2 cellular contexts compared by ENCODE assay signal in genomic region chr3:46847744-46848143, GRCh38.
TF ChIP-seq lines count a peak whose summit lies in the region.

No MANE protein-coding gene starts in this region.

TF ChIP-seq in GM23338, 12 proteins besides CTCF, POLR2A, EP300 and RAD21:
- TF ChIP-seq, protein P1, sequence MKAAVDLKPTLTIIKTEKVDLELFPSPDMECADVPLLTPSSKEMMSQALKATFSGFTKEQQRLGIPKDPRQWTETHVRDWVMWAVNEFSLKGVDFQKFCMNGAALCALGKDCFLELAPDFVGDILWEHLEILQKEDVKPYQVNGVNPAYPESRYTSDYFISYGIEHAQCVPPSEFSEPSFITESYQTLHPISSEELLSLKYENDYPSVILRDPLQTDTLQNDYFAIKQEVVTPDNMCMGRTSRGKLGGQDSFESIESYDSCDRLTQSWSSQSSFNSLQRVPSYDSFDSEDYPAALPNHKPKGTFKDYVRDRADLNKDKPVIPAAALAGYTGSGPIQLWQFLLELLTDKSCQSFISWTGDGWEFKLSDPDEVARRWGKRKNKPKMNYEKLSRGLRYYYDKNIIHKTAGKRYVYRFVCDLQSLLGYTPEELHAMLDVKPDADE (IDR thresholded peaks at IDR 0.05) = no peak
- no peak for TF ChIP-seq JUNB (IDR thresholded peaks at IDR 0.05; ENCODE audit: unreplicated experiment)
- TF ChIP-seq STAT1 (IDR thresholded peaks at IDR 0.05; ENCODE audit: unreplicated experiment) = no peak
- no peak for TF ChIP-seq CREB1 (CRISPR knock-in tag; IDR thresholded peaks at IDR 0.05; ENCODE audit: low read depth)
- no peak for TF ChIP-seq ZNF114 (CRISPR knock-in tag; IDR thresholded peaks at IDR 0.05)
- no peak for TF ChIP-seq EZH2phosphoT487 (IDR thresholded peaks at IDR 0.05; ENCODE audit: unreplicated experiment)
- TF ChIP-seq EZH2 (IDR thresholded peaks at IDR 0.05; ENCODE audit: low read depth, unreplicated experiment) = no peak
- no peak for TF ChIP-seq POLR2AphosphoS5 (IDR thresholded peaks at IDR 0.05; ENCODE audit: low read depth)
- TF ChIP-seq NANOG (IDR thresholded peaks at IDR 0.05; ENCODE audit: borderline replicate concordance) = no peak
- TF ChIP-seq ZNF331 (CRISPR knock-in tag; IDR thresholded peaks at IDR 0.05; ENCODE audit: low read depth) = no peak
- TF ChIP-seq, protein P2, sequence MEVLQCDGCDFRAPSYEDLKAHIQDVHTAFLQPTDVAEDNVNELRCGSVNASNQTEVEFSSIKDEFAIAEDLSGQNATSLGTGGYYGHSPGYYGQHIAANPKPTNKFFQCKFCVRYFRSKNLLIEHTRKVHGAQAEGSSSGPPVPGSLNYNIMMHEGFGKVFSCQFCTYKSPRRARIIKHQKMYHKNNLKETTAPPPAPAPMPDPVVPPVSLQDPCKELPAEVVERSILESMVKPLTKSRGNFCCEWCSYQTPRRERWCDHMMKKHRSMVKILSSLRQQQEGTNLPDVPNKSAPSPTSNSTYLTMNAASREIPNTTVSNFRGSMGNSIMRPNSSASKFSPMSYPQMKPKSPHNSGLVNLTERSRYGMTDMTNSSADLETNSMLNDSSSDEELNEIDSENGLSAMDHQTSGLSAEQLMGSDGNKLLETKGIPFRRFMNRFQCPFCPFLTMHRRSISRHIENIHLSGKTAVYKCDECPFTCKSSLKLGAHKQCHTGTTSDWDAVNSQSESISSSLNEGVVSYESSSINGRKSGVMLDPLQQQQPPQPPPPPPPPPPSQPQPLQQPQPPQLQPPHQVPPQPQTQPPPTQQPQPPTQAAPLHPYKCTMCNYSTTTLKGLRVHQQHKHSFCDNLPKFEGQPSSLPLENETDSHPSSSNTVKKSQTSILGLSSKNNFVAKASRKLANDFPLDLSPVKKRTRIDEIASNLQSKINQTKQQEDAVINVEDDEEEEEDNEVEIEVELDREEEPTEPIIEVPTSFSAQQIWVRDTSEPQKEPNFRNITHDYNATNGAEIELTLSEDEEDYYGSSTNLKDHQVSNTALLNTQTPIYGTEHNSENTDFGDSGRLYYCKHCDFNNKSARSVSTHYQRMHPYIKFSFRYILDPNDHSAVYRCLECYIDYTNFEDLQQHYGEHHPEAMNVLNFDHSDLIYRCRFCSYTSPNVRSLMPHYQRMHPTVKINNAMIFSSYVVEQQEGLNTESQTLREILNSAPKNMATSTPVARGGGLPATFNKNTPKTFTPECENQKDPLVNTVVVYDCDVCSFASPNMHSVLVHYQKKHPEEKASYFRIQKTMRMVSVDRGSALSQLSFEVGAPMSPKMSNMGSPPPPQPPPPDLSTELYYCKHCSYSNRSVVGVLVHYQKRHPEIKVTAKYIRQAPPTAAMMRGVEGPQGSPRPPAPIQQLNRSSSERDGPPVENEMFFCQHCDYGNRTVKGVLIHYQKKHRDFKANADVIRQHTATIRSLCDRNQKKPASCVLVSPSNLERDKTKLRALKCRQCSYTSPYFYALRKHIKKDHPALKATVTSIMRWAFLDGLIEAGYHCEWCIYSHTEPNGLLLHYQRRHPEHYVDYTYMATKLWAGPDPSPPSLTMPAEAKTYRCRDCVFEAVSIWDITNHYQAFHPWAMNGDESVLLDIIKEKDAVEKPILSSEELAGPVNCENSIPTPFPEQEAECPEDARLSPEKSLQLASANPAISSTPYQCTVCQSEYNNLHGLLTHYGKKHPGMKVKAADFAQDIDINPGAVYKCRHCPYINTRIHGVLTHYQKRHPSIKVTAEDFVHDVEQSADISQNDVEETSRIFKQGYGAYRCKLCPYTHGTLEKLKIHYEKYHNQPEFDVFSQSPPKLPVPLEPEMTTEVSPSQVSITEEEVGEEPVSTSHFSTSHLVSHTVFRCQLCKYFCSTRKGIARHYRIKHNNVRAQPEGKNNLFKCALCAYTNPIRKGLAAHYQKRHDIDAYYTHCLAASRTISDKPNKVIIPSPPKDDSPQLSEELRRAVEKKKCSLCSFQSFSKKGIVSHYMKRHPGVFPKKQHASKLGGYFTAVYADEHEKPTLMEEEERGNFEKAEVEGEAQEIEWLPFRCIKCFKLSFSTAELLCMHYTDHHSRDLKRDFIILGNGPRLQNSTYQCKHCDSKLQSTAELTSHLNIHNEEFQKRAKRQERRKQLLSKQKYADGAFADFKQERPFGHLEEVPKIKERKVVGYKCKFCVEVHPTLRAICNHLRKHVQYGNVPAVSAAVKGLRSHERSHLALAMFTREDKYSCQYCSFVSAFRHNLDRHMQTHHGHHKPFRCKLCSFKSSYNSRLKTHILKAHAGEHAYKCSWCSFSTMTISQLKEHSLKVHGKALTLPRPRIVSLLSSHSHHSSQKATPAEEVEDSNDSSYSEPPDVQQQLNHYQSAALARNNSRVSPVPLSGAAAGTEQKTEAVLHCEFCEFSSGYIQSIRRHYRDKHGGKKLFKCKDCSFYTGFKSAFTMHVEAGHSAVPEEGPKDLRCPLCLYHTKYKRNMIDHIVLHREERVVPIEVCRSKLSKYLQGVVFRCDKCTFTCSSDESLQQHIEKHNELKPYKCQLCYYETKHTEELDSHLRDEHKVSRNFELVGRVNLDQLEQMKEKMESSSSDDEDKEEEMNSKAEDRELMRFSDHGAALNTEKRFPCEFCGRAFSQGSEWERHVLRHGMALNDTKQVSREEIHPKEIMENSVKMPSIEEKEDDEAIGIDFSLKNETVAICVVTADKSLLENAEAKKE (CRISPR knock-in tag; IDR thresholded peaks at IDR 0.05) = no peak
- TF ChIP-seq, protein P3, sequence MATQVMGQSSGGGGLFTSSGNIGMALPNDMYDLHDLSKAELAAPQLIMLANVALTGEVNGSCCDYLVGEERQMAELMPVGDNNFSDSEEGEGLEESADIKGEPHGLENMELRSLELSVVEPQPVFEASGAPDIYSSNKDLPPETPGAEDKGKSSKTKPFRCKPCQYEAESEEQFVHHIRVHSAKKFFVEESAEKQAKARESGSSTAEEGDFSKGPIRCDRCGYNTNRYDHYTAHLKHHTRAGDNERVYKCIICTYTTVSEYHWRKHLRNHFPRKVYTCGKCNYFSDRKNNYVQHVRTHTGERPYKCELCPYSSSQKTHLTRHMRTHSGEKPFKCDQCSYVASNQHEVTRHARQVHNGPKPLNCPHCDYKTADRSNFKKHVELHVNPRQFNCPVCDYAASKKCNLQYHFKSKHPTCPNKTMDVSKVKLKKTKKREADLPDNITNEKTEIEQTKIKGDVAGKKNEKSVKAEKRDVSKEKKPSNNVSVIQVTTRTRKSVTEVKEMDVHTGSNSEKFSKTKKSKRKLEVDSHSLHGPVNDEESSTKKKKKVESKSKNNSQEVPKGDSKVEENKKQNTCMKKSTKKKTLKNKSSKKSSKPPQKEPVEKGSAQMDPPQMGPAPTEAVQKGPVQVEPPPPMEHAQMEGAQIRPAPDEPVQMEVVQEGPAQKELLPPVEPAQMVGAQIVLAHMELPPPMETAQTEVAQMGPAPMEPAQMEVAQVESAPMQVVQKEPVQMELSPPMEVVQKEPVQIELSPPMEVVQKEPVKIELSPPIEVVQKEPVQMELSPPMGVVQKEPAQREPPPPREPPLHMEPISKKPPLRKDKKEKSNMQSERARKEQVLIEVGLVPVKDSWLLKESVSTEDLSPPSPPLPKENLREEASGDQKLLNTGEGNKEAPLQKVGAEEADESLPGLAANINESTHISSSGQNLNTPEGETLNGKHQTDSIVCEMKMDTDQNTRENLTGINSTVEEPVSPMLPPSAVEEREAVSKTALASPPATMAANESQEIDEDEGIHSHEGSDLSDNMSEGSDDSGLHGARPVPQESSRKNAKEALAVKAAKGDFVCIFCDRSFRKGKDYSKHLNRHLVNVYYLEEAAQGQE (IDR thresholded peaks at IDR 0.05; ENCODE audit: unreplicated experiment) = no peak
TF ChIP-seq in GM23338: peak in this region for 0.

TF ChIP-seq in endothelial cell of umbilical vein, 7 proteins besides CTCF, POLR2A, EP300 and RAD21:
- TF ChIP-seq MYC (IDR thresholded peaks at IDR 0.05; ENCODE audit: low read depth, low read length) (no peak), EZH2 (IDR thresholded peaks at IDR 0.05; ENCODE audit: borderline replicate concordance, low read depth, low read length, severe bottlenecking) (no peak), FOS (IDR thresholded peaks at IDR 0.05; ENCODE audit: borderline replicate concordance, insufficient read depth, low read length) (no peak), GATA2 (IDR thresholded peaks at IDR 0.05; ENCODE audit: insufficient read depth, insufficient read length, low read depth, low read length) (no peak), JUN (IDR thresholded peaks at IDR 0.05; ENCODE audit: borderline replicate concordance, insufficient read depth, insufficient read length, low read depth) (no peak)
